16 cellular contexts compared by ENCODE assay signal in genomic region chr20:25067102-25067987, GRCh38. TPM values are rescaled to one million over a fixed set of nuclear protein-coding genes. Genes with fewer than 3 reads are reported as not detected.
DNase-seq lines count a peak whose midpoint lies in the region; ATAC-seq, FAIRE-seq and TF ChIP-seq lines count a peak whose summit lies in the region.
"Had no signal": no experiment of that assay in that cellular context is flagged by ENCODE, and none has a peak within 500 bp of the region (broad histone marks: within the 10 kb centered on the region; RNA-seq: fewer than 3 reads in every experiment).

No MANE protein-coding gene starts in this region.

- DNase-seq in Right ventricle myocardium inferior (ENCODE audit: missing footprints) (peak; percentile 32), left ventricle myocardium superior (no peak), H1 (ENCODE audit: low read depth in 1 of 2, low spot score in 2 of 2) (no peak), trophoblast cell (no peak), NCI-H1694 treated with DMSO at 0.1 percent for 48 hours (lab: John Stamatoyannopoulos, UW) (no peak), small intestine (no peak), COLO668 (lab: John Stamatoyannopoulos, UW; ENCODE audit: unreplicated experiment) (no peak)
- DNase-seq: CD8-positive, alpha-beta memory T cell; HFFc6; NCI-H1930; NCI-H526 treated with DMSO at 0.1 percent for 48 hours had no signal

- no peak overlapping the region for H2BK20ac ChIP-seq in H1 (ENCODE audit: low read length)

- no peak overlapping the region; the same call in 1 of the 2 replicates for H4K8ac ChIP-seq in H1 (ENCODE audit: extremely low read depth, insufficient read depth, low read length)
- no peak overlapping the region for H4K8ac ChIP-seq in trophoblast cell (ENCODE audit: low read depth, low read length)

- no peak for TF ChIP-seq POLR2A in H1 (IDR thresholded peaks at IDR 0.05; ENCODE audit: control extremely low read depth in 1 of 2, low read depth in 2 of 2, low read length in 2 of 2)

- H2BK12ac ChIP-seq in H1 (ENCODE audit: low read depth, low read length) (peak overlapping the region; percentile 68; the same call in 1 of the 2 replicates), trophoblast cell (ENCODE audit: low read length) (no peak overlapping the region)

- no peak overlapping the region for H3K4me3 ChIP-seq in H1 (ENCODE audit: extremely low read depth in 1 of 4, insufficient read depth in 2 of 4, low read depth in 3 of 4, low read length in 4 of 4)
- peak overlapping the region; percentile 65 for H3K4me3 ChIP-seq in trophoblast cell (ENCODE audit: low read depth, low read length)
- no peak overlapping the region for H3K4me3 ChIP-seq in small intestine (ENCODE audit: low read depth in 1 of 2, low read length in 2 of 2)
- H3K4me3 ChIP-seq: BLaER1 treated with 17β-estradiol and CSF1 and Interleukin-3, amounts not matched to agents 10 nM and 100 nM; GM23338 had no signal

- H3K9ac ChIP-seq in H1 (replicated peaks in 1 of 4; ENCODE audit: extremely low read depth in 1 of 4, low read depth in 3 of 4, low read length in 3 of 4) = no peak overlapping the region
- H3K9ac ChIP-seq in trophoblast cell (ENCODE audit: low read length) = no peak overlapping the region
- H3K9ac ChIP-seq: BLaER1 treated with 17β-estradiol and CSF1 and Interleukin-3, amounts not matched to agents 10 nM and 100 nM had no signal

- H4K20me1 ChIP-seq in H1 (replicated peaks in 1 of 2; ENCODE audit: control insufficient read depth in 1 of 2, insufficient read depth in 2 of 2, low read length in 2 of 2) = peaks cover 0 to 10% of the 10 kb centered on the region in 2 experiments
- H4K20me1 ChIP-seq: BLaER1 treated with 17β-estradiol and CSF1 and Interleukin-3, amounts not matched to agents 10 nM and 100 nM had no signal

- H3K23me2 ChIP-seq in H1 (ENCODE audit: low read depth, low read length) = peaks cover 8% of the 10 kb centered on the region; the same call in 1 of the 2 replicates

- 86% methylated on average over 18 of the region's 18 CpGs; no CpG with 5 or more reads in 1 of the 2 experiments for WGBS in H1 (ENCODE audit: extremely low coverage in 1 of 2, insufficient coverage in 1 of 2, insufficient read length in 1 of 2, insufficient replicate concordance in 2 of 2, low coverage in 1 of 2, low lambda C conversion rate in 2 of 2, missing lambda C conversion rate in 1 of 2), 2 experiments
- 100% methylated on average over 2 of the region's 18 CpGs for WGBS in trophoblast cell (ENCODE audit: extremely low coverage, insufficient coverage, insufficient read length)
- 89 to 95% (median 94%) methylated on average over 18 of the region's 18 CpGs for WGBS in small intestine, 3 donors

- H2BK5ac ChIP-seq in H1 (ENCODE audit: low read depth, low read length) (no peak overlapping the region; the same call in 1 of the 2 replicates), trophoblast cell (ENCODE audit: low read depth, low read length, poor library complexity) (no peak overlapping the region)

- H2BK120ac ChIP-seq in H1 (replicated peaks; ENCODE audit: low read depth, low read length) (no peak overlapping the region), trophoblast cell (ENCODE audit: insufficient read depth, low read length, poor library complexity) (no peak overlapping the region)

- H3K27me3 ChIP-seq in H1 (replicated peaks in 1 of 4; ENCODE audit: control insufficient read depth in 3 of 4, extremely low read depth in 1 of 4, insufficient read depth in 3 of 4, low read length in 3 of 4) = peaks cover 0 to 8% (median 3%) of the 10 kb centered on the region in 4 experiments; a peak in 6 of 7 replicates
- peaks cover 5% of the 10 kb centered on the region for H3K27me3 ChIP-seq in trophoblast cell (ENCODE audit: insufficient read depth, low read length)
- peaks cover 0 to 10% of the 10 kb centered on the region in 2 donors for H3K27me3 ChIP-seq in small intestine (ENCODE audit: control insufficient read depth in 2 of 2, insufficient read depth in 2 of 2, low read length in 2 of 2)
- H3K27me3 ChIP-seq: BLaER1 treated with 17β-estradiol and CSF1 and Interleukin-3, amounts not matched to agents 10 nM and 100 nM had no signal

- H4K5ac ChIP-seq in H1 (ENCODE audit: insufficient read length, low read depth, low read length) = no peak overlapping the region

- CTCF ChIA-PET in H1 (lab: Charles Lee; ENCODE audit: partially characterized antibody) = interaction anchor here (9.1 kb wide), 1 partner anchor 72 kb away, joined by 121 read pairs; no protein-coding TSS in a partner anchor

- TF ChIP-seq CTCF in H1 (IDR thresholded peaks at IDR 0.05; ENCODE audit: control extremely low read depth in 1 of 3, insufficient read depth in 1 of 3, low read depth in 1 of 3, low read length in 3 of 3) = no peak

- no peak for ATAC-seq in Right ventricle myocardium inferior
- ATAC-seq in left ventricle myocardium superior = no peak
- no peak for ATAC-seq in GM19351 (IDR thresholded peaks at IDR 0.05; ENCODE audit: unreplicated experiment)

- TF ChIP-seq RAD21 in H1 (IDR thresholded peaks at IDR 0.05 in 1 of 2, conservative IDR thresholded peaks at IDR 0.05 in 1 of 2; ENCODE audit: low read depth in 2 of 2, low read length in 2 of 2) = no peak

- H4K91ac ChIP-seq in H1 (replicated peaks; ENCODE audit: insufficient read length, low read length) (peak overlapping the region; percentile 38), trophoblast cell (ENCODE audit: low read depth, low read length) (no peak overlapping the region)

- no peak for TF ChIP-seq EP300 in H1 (IDR thresholded peaks at IDR 0.05; ENCODE audit: borderline replicate concordance in 1 of 2, low read depth in 2 of 2, low read length in 2 of 2)

- no peak overlapping the region for H3K4me2 ChIP-seq in H1 (ENCODE audit: insufficient read depth in 1 of 2, low read depth in 2 of 2, low read length in 2 of 2)
- no peak overlapping the region for H3K4me2 ChIP-seq in trophoblast cell (ENCODE audit: low read length)
- H3K4me2 ChIP-seq: BLaER1 treated with 17β-estradiol and CSF1 and Interleukin-3, amounts not matched to agents 10 nM and 100 nM; GM23338 had no signal

- H4K12ac ChIP-seq in trophoblast cell (ENCODE audit: low read depth, low read length) = no peak overlapping the region

- no peak overlapping the region for H3K27ac ChIP-seq in H1 (ENCODE audit: low read depth, low read length)
- H3K27ac ChIP-seq in trophoblast cell (ENCODE audit: low read depth, low read length) = no peak overlapping the region
- H3K27ac ChIP-seq in small intestine (ENCODE audit: low read depth in 1 of 2, low read length in 1 of 2) = no peak overlapping the region
- H3K27ac ChIP-seq: BLaER1 treated with 17β-estradiol and CSF1 and Interleukin-3, amounts not matched to agents 10 nM and 100 nM had no signal

- H3K79me2 ChIP-seq in H1 (ENCODE audit: control insufficient read depth in 1 of 2, insufficient read depth in 2 of 2, low read length in 2 of 2) (no peaks in the 10 kb centered on the region), trophoblast cell (ENCODE audit: control insufficient read depth, insufficient read depth, low read length, poor library complexity) (no peaks in the 10 kb centered on the region)

- H3K56ac ChIP-seq in H1 (replicated peaks; ENCODE audit: insufficient read length, low read depth, low read length) = peak overlapping the region; percentile 100

- intact Hi-C loops in Right ventricle myocardium inferior (cut with DNase I) (loop anchor here (5.0 kb wide), 1 partner anchor 110 kb away; no protein-coding TSS in a partner anchor), left ventricle myocardium superior (cut with micrococcal nuclease) (no loop called here)

- no peak overlapping the region for H3K14ac ChIP-seq in H1 (ENCODE audit: insufficient read length)
- H3K14ac ChIP-seq in trophoblast cell (ENCODE audit: low read length) = no peak overlapping the region

- H3K4me1 ChIP-seq in H1 (replicated peaks in 1 of 4; ENCODE audit: control insufficient read depth in 3 of 4, insufficient read depth in 4 of 4, low read length in 3 of 4) (peaks cover 0 to 8% (median 3%) of the 10 kb centered on the region in 4 experiments; a peak in 6 of 7 replicates), trophoblast cell (ENCODE audit: control insufficient read depth in 1 of 2, insufficient read depth in 2 of 2, low read length in 2 of 2) (no peaks in the 10 kb centered on the region), small intestine (ENCODE audit: control insufficient read depth in 2 of 2, insufficient read depth in 1 of 2, low read depth in 1 of 2, low read length in 1 of 2) (peaks cover 0 to 3% of the 10 kb centered on the region in 2 donors)

- H3K23ac ChIP-seq in H1 (ENCODE audit: insufficient read length) (peak overlapping the region; percentile 75), trophoblast cell (ENCODE audit: low read length) (peak overlapping the region; percentile 89)

- FAIRE-seq in H1 (lab: Jason Lieb, UNC) = no peak
- FAIRE-seq in small intestine (lab: Jason Lieb, UNC) = no peak
- FAIRE-seq: A204.1, G401.6 had no signal

- H3K36me3 ChIP-seq in H1 (ENCODE audit: control insufficient read depth in 2 of 4, insufficient read depth in 4 of 4, low read length in 3 of 4) = no peaks in the 10 kb centered on the region
- H3K36me3 ChIP-seq in trophoblast cell (ENCODE audit: control insufficient read depth in 1 of 2, insufficient read depth in 2 of 2, low read length in 2 of 2) = no peaks in the 10 kb centered on the region
- no peaks in the 10 kb centered on the region for H3K36me3 ChIP-seq in small intestine (ENCODE audit: control insufficient read depth in 2 of 2, insufficient read depth in 2 of 2, low read length in 2 of 2)
- H3K36me3 ChIP-seq: BLaER1 treated with 17β-estradiol and CSF1 and Interleukin-3, amounts not matched to agents 10 nM and 100 nM had no signal

- H3K18ac ChIP-seq in H1 (ENCODE audit: extremely low read depth, low read length) = no peak overlapping the region
- H3K18ac ChIP-seq in trophoblast cell (ENCODE audit: low read length) = no peak overlapping the region

- H3K9me3 ChIP-seq in H1 (ENCODE audit: insufficient read depth in 2 of 2, low read depth in 1 of 2, low read length in 1 of 2) (no peaks in the 10 kb centered on the region), trophoblast cell (ENCODE audit: insufficient read depth, low read depth, low read length) (peaks cover 12% of the 10 kb centered on the region), small intestine (ENCODE audit: control insufficient read depth, low read depth) (no peaks in the 10 kb centered on the region)

- H3K4ac ChIP-seq in H1 (replicated peaks; ENCODE audit: insufficient read length, low read depth, low read length) (peak overlapping the region; percentile 94), trophoblast cell (ENCODE audit: low read depth, low read length) (no peak overlapping the region)

- POLR2A ChIA-PET in H1 (lab: Charles Lee; ENCODE audit: partially characterized antibody) = no interaction called here

- 0 out of 2 replicates have a peak overlapping the region, but pooled peaks have one; percentile 5 for H2BK15ac ChIP-seq in H1 (ENCODE audit: low read length)

- H2AFZ ChIP-seq in H1 (ENCODE audit: low read length) (no peak overlapping the region), trophoblast cell (ENCODE audit: insufficient read depth, low read length, poor library complexity) (no peak overlapping the region)
- H2AFZ ChIP-seq: GM23338 had no signal

- peak overlapping the region; percentile 4; the same call in 1 of the 2 replicates for H2AK5ac ChIP-seq in H1 (ENCODE audit: low read depth, low read length)
- no peak overlapping the region for H2AK5ac ChIP-seq in trophoblast cell (ENCODE audit: low read length)

- H3K79me1 ChIP-seq in H1 (ENCODE audit: low read depth, low read length) = no peaks in the 10 kb centered on the region
- no peaks in the 10 kb centered on the region for H3K79me1 ChIP-seq in trophoblast cell (ENCODE audit: low read length)

RNA-seq across cellular contexts. Expression of gene ACSS1, which starts 9.4 kb away (rescaled TPM):
- total RNA-seq in Right ventricle myocardium inferior = 135 TPM
- 164 TPM for total RNA-seq in left ventricle myocardium superior
- total RNA-seq in H1 (2021; fragmentation: NEBNext Ultra II Directional; extraction: Animal tissue kit (Norgen Biotek cat#: 25700)) = 2.2 and 2.6 TPM in 2 replicates
- 3.3 and 3.4 TPM in 2 replicates for polyA plus RNA-seq in H1 (2011; rRNA removed)
- polyA plus RNA-seq in H1 (2011; cell fraction: cytosol; rRNA removed) = 3.7 TPM
- polyA plus RNA-seq in H1 (2011; cell fraction: nucleus; rRNA removed) = 5.8 TPM
- 2.6 to 4.3 TPM (median 3.7 TPM) in 4 replicates for polyA plus RNA-seq in H1 (2012, experiment 1 of 2)
- polyA plus RNA-seq in H1 (2012, experiment 2 of 2) = 2.2 TPM
- polyA plus RNA-seq in H1 (2013, experiment 1 of 2) = 1.2 TPM
- 1.1 TPM for polyA plus RNA-seq in H1 (2013, experiment 2 of 2)
- 3.4 and 6.8 TPM in 2 replicates for polyA minus RNA-seq in H1 (2011; rRNA and poly(A)+ RNA removed)
- polyA minus RNA-seq in H1 (2011; cell fraction: cytosol; rRNA and poly(A)+ RNA removed) = 2.1 TPM
- 2.3 TPM for polyA minus RNA-seq in H1 (2011; cell fraction: nucleus; rRNA and poly(A)+ RNA removed)
- 0.05 and 0.10 TPM in 2 replicates for polyA plus RNA-seq in trophoblast cell (2013)
- polyA plus RNA-seq in small intestine = 10 to 100 TPM; 27.9 to 65.8 (median 45.1) TPM

RNA-seq across cellular contexts. Expression of gene VSX1, which starts 14.6 kb away (rescaled TPM):
- total RNA-seq in Right ventricle myocardium inferior (0.14 TPM), left ventricle myocardium superior (not detected)
- not detected in 2 replicates for total RNA-seq in H1 (2021; fragmentation: NEBNext Ultra II Directional; extraction: Animal tissue kit (Norgen Biotek cat#: 25700))
- polyA plus RNA-seq in H1 (2011; rRNA removed) (0.05 and 0.14 TPM in 2 replicates), small intestine (under 1 TPM in 1 of 3 donors, not detected in 2; 0.04 TPM)
- 0.04 TPM for polyA plus RNA-seq in H1 (2011; cell fraction: cytosol; rRNA removed)
- polyA plus RNA-seq in H1 (2011; cell fraction: nucleus; rRNA removed) = not detected
- not detected in 4 replicates for polyA plus RNA-seq in H1 (2012, experiment 1 of 2)
- polyA plus RNA-seq in H1 (2012, experiment 2 of 2) = not detected
- 0.10 TPM for polyA plus RNA-seq in H1 (2013, experiment 1 of 2)
- polyA plus RNA-seq in H1 (2013, experiment 2 of 2) = 0.04 TPM
- not detected in 2 replicates for polyA minus RNA-seq in H1 (2011; rRNA and poly(A)+ RNA removed)
- polyA minus RNA-seq in H1 (2011; cell fraction: cytosol; rRNA and poly(A)+ RNA removed) = not detected
- 1.00 TPM for polyA minus RNA-seq in H1 (2011; cell fraction: nucleus; rRNA and poly(A)+ RNA removed)
- not detected in 2 replicates for polyA plus RNA-seq in trophoblast cell (2013)
- total RNA-seq: CD8-positive, alpha-beta memory T cell; HFFc6 had no signal
- polyA plus RNA-seq: CD8-positive, alpha-beta memory T cell; GM23338 had no signal

Comparison
In these comparisons a context has a peak if more than half of its experiments do, and no peak if none do; other contexts are left out.
1. RNA of gene ACSS1, which starts 9.4 kb away (total RNA-seq): 164 TPM in left ventricle myocardium superior (single experiment) and 135 TPM in Right ventricle myocardium inferior (single experiment); 2.2 to 2.6 TPM in H1; every median in the first group is over 10 times any median in the second.